19 cellular contexts compared by ENCODE assay signal in genomic region chr10:47065903-47066302, GRCh38.
"Had no signal": no experiment of that assay in that cellular context is flagged by ENCODE, and none has a peak within 500 bp of the region (broad histone marks: within the 10 kb centered on the region; RNA-seq: fewer than 3 reads in every experiment).

No MANE protein-coding gene starts in this region.

- H3K27ac Mint-ChIP-seq: effector memory CD8-positive, alpha-beta T cell; immature natural killer cell; natural killer cell; stimulated activated effector memory CD8-positive, alpha-beta T cell treated with anti-CD3 and anti-CD28 coated beads, Interleukin-12 subunit alpha, Interleukin-12 subunit beta, amount 100 ng/mL, for 72 hours had no signal

- DNase-seq: cortex of kidney; effector memory CD8-positive, alpha-beta T cell; hypothalamus; immature natural killer cell; kidney glomerular epithelial cell; left colon; left ventricle myocardium inferior; lower lobe of right lung; natural killer cell; occipital lobe; pancreas; right lobe of liver; stimulated activated CD4-positive, alpha-beta T cell treated with anti-CD3 and anti-CD28 coated beads, Interleukin-2, amount 100 ng/mL, for 24 hours; stimulated activated CD4-positive, alpha-beta T cell treated with anti-CD3 and anti-CD28 coated beads, Interleukin-4, amount 100 ng/mL, for 24 hours; stimulated activated naive CD4-positive, alpha-beta T cell treated with Interleukin-2 at 50 U/mL for 16 hours; stomach; thyroid gland; trophoblast cell had no signal

- H3K9me3 Mint-ChIP-seq: effector memory CD8-positive, alpha-beta T cell; immature natural killer cell; natural killer cell; stimulated activated effector memory CD8-positive, alpha-beta T cell treated with anti-CD3 and anti-CD28 coated beads, Interleukin-12 subunit alpha, Interleukin-12 subunit beta, amount 100 ng/mL, for 72 hours had no signal

- H3K4me1 Mint-ChIP-seq: immature natural killer cell; natural killer cell; stimulated activated effector memory CD8-positive, alpha-beta T cell treated with anti-CD3 and anti-CD28 coated beads, Interleukin-12 subunit alpha, Interleukin-12 subunit beta, amount 100 ng/mL, for 72 hours had no signal

- H3K36me3 Mint-ChIP-seq: immature natural killer cell; natural killer cell; stimulated activated effector memory CD8-positive, alpha-beta T cell treated with anti-CD3 and anti-CD28 coated beads, Interleukin-12 subunit alpha, Interleukin-12 subunit beta, amount 100 ng/mL, for 72 hours had no signal

- ATAC-seq: effector memory CD8-positive, alpha-beta T cell; left colon; lower lobe of right lung; natural killer cell; pancreas; right lobe of liver; stimulated activated effector memory CD8-positive, alpha-beta T cell treated with anti-CD3 and anti-CD28 coated beads, Interleukin-12 subunit alpha, Interleukin-12 subunit beta, amount 100 ng/mL, for 72 hours had no signal

- H3K4me3 Mint-ChIP-seq: effector memory CD8-positive, alpha-beta T cell; immature natural killer cell; natural killer cell; stimulated activated effector memory CD8-positive, alpha-beta T cell treated with anti-CD3 and anti-CD28 coated beads, Interleukin-12 subunit alpha, Interleukin-12 subunit beta, amount 100 ng/mL, for 72 hours had no signal
